ENCODE assay signal across 9 cellular contexts in the genomic region with DNA sequence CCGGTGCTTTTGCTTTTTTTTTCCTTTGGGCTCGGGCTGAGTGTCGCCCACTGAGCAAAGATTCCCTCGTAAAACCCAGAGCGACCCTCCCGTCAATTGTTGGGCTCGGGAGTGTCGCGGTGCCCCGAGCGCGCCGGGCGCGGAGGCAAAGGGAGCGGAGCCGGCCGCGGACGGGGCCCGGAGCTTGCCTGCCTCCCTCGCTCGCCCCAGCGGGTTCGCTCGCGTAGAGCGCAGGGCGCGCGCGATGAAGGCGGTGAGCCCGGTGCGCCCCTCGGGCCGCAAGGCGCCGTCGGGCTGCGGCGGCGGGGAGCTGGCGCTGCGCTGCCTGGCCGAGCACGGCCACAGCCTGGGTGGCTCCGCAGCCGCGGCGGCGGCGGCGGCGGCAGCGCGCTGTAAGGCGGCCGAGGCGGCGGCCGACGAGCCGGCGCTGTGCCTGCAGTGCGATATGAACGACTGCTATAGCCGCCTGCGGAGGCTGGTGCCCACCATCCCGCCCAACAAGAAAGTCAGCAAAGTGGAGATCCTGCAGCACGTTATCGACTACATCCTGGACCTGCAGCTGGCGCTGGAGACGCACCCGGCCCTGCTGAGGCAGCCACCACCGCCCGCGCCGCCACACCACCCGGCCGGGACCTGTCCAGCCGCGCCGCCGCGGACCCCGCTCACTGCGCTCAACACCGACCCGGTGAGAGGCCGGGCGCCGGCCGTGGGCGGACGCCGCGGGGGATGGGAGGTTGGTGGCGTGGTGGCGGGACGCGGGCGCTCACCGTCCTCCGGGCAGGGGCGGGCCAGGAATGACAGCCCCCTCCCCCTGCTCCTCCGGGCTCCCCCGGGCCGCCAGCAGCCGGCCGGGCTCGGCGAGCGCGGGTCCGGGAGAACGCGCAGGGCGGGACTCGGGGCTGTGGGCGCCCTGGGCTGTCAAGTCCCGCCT. TPM values are rescaled to one million over a fixed set of nuclear protein-coding genes. Genes with fewer than 3 reads are reported as not detected.
DNase-seq lines count a peak whose midpoint lies in the region; ATAC-seq, FAIRE-seq and TF ChIP-seq lines count a peak whose summit lies in the region.
"Had no signal": no experiment of that assay in that cellular context is flagged by ENCODE, and none has a peak within 500 bp of the region (broad histone marks: within the 10 kb centered on the region; RNA-seq: fewer than 3 reads in every experiment).

No MANE protein-coding gene starts in this region.

- in situ Hi-C loops in Panc1 (cut with HindIII; ENCODE audit: low pct_unique_long_range_greater_than_20kb, low sequenced_read_pairs): no loop called here

- H3K27ac ChIP-seq in Panc1 (ENCODE audit: low read length) (no peak overlapping the region), pancreas (peak overlapping the region; percentile 64 to 85 (median 70))

- intact Hi-C loops in Panc1 (cut with micrococcal nuclease; ENCODE audit: unreplicated experiment) (no loop called here), pancreas (cut with DNase I) (no loop called here)

- POLR2A ChIA-PET in Panc1 (lab: Charles Lee): no interaction called here

- TF ChIP-seq CTCF in Panc1 (IDR thresholded peaks at IDR 0.05) (no peak), pancreas (IDR thresholded peaks at IDR 0.05) (no peak)

- no peaks in the 10 kb centered on the region for H3K27me3 ChIP-seq in Panc1 (ENCODE audit: control insufficient read depth, insufficient read depth, low read length)
- peaks cover 0 to 6% (median 0%) of the 10 kb centered on the region in 4 donors for H3K27me3 ChIP-seq in pancreas

- 0 to 2% methylated on average over 52 to 122 of the region's 122 CpGs for WGBS in pancreas, 2 donors

- FAIRE-seq in frontal cortex (lab: Jason Lieb, UNC) (no peak), pancreas (lab: Jason Lieb, UNC) (no peak)
- FAIRE-seq: islet of Langerhans had no signal

- H3K36me3 ChIP-seq in Panc1 (ENCODE audit: control insufficient read depth, insufficient read depth, low read length) (no peaks in the 10 kb centered on the region), pancreas (no peaks in the 10 kb centered on the region)

- peaks cover 27% of the 10 kb centered on the region for H3K4me1 ChIP-seq in Panc1 (ENCODE audit: control insufficient read depth, insufficient read depth, low read length)
- H3K4me1 ChIP-seq in pancreas: peaks cover 0 to 3% (median 0%) of the 10 kb centered on the region in 3 donors

- ATAC-seq in Panc1 (0 out of 2 replicates have a peak, but pooled peaks have one; percentile 16), pancreas (peak; percentile 25 to 49 (median 32)), GM21717 (IDR thresholded peaks at IDR 0.05; ENCODE audit: unreplicated experiment) (no peak)

- peak overlapping the region; percentile 1; the same call in 1 of the 2 replicates for H3K4me3 ChIP-seq in GM08714 (ENCODE audit: low read length)
- H3K4me3 ChIP-seq in Panc1 (ENCODE audit: low read depth in 2 of 2, low read length in 2 of 2): peak overlapping the region; percentile 55 to 68
- peak overlapping the region; percentile 46 to 72 (median 60) for H3K4me3 ChIP-seq in pancreas

- DNase-seq in Panc1 (ENCODE audit: low read depth, low spot score) (no peak), frontal cortex (ENCODE audit: low spot score in 2 of 2) (peak; percentile 31 to 52), pancreas (peak; percentile 37 to 84 (median 56)), OCI-M2 (lab: John Stamatoyannopoulos, UW; ENCODE audit: unreplicated experiment) (no peak), T-helper 2 cell (no peak), NCI-H187 (lab: John Stamatoyannopoulos, UW) (no peak)

- no TSS peak for BruUV-seq in Panc1 (replicated peaks; lab: Mats Ljungman, UMichigan)

- CTCF ChIA-PET in Panc1 (lab: Charles Lee): no interaction called here

- H3K9me3 ChIP-seq in Panc1 (ENCODE audit: control insufficient read depth, insufficient read depth, low read depth, low read length) (no peaks in the 10 kb centered on the region), pancreas (no peaks in the 10 kb centered on the region)

RNA-seq across cellular contexts. Expression of gene ID4, which starts 0.6 kb away (rescaled TPM):
- total RNA-seq in Panc1 (2021; ENCODE audit: unreplicated experiment) (0.10 TPM), frontal cortex (123 TPM), pancreas (10 to 100 TPM; 11.8 to 23.0 (median 18.6) TPM)
- 0.12 TPM for polyA plus RNA-seq in Panc1 (2012; ENCODE audit: insufficient read length)
- 10 to 100 TPM; 12.4 to 15.7 TPM for polyA plus RNA-seq in pancreas

Comparison
In these comparisons a context has a peak if more than half of its experiments do, and no peak if none do; other contexts are left out.
1. H3K4me3 ChIP-seq: peak in every context shown above with its lines; median percentile 62 in Panc1; 60 in pancreas; 1 in GM08714.
2. DNase-seq: peak in frontal cortex (2 of 2) and pancreas (6 of 6); none in Panc1 (single experiment), OCI-M2 (single experiment), T-helper 2 cell (0 of 5) and NCI-H187 (0 of 2).
3. RNA of gene ID4, which starts 0.6 kb away (total RNA-seq): 123 TPM in frontal cortex (single experiment) and 11.8 to 23.0 TPM in pancreas; 0.10 TPM in Panc1 (single experiment); every median in the first group is over 10 times any median in the second.